ENCODE assay signal across 15 cellular contexts in genomic region chr19:47467914-47468313, GRCh38. TPM values are rescaled to one million over a fixed set of nuclear protein-coding genes. Genes with fewer than 3 reads are reported as not detected.
A peak's percentile ranks its signal among the peaks of the same experiment; 100 is the strongest.
DNase-seq lines count a peak whose midpoint lies in the region; ATAC-seq, FAIRE-seq and TF ChIP-seq lines count a peak whose summit lies in the region.
"Had no signal": no experiment of that assay in that cellular context is flagged by ENCODE, and none has a peak within 500 bp of the region (broad histone marks: within the 10 kb centered on the region; RNA-seq: fewer than 3 reads in every experiment).

No MANE protein-coding gene starts in this region.

- H2BK5ac ChIP-seq in H9 (ENCODE audit: insufficient read length, low read length): no peak overlapping the region
- H2BK5ac ChIP-seq in H1 (ENCODE audit: low read depth, low read length): no peak overlapping the region

- no peaks in the 10 kb centered on the region for H4K20me1 ChIP-seq in H9 (ENCODE audit: control insufficient read depth, insufficient read depth, insufficient read length)
- H4K20me1 ChIP-seq in H1 (replicated peaks in 1 of 2; ENCODE audit: control insufficient read depth in 1 of 2, insufficient read depth in 2 of 2, low read length in 2 of 2): no peaks in the 10 kb centered on the region
- peaks cover 27% of the 10 kb centered on the region for H4K20me1 ChIP-seq in neural progenitor cell (ENCODE audit: low read depth)

- TF ChIP-seq EP300 in H1 (IDR thresholded peaks at IDR 0.05; ENCODE audit: borderline replicate concordance in 1 of 2, low read depth in 2 of 2, low read length in 2 of 2): no peak

- no peak overlapping the region for H3K4me3 ChIP-seq in H1 (ENCODE audit: extremely low read depth in 1 of 4, insufficient read depth in 2 of 4, low read depth in 3 of 4, low read length in 4 of 4)
- no peak overlapping the region for H3K4me3 ChIP-seq in neural progenitor cell
- no peak overlapping the region for H3K4me3 ChIP-seq in aorta (ENCODE audit: low read length in 2 of 2)
- H3K4me3 ChIP-seq: HAP-1, K562 had no signal

- no peak overlapping the region for H3T11ph ChIP-seq in H9 (ENCODE audit: low read length)

- H2BK120ac ChIP-seq in H9 (ENCODE audit: low read depth, low read length, poor library complexity, severe bottlenecking) (no peak overlapping the region), H1 (replicated peaks; ENCODE audit: low read depth, low read length) (no peak overlapping the region)

- H3K56ac ChIP-seq in H9 (ENCODE audit: insufficient read length, low read depth, low read length): no peak overlapping the region
- no peak overlapping the region for H3K56ac ChIP-seq in H1 (replicated peaks; ENCODE audit: insufficient read length, low read depth, low read length)

- DNase-seq in H9 (no peak), H1 (ENCODE audit: low read depth in 1 of 2, low spot score in 2 of 2) (no peak), neural progenitor cell (ENCODE audit: low spot score) (peak; percentile 45), WTC11 (ENCODE audit: low spot score) (no peak), aorta (no peak)
- DNase-seq in stimulated activated effector memory CD8-positive, alpha-beta T cell treated with anti-CD3 and anti-CD28 coated beads, Interleukin-12 subunit alpha, Interleukin-12 subunit beta, amount 100 ng/mL, for 72 hours (ENCODE audit: low spot score in 2 of 2): no peak
- no peak for DNase-seq in activated CD4-positive, alpha-beta T cell treated with anti-CD3 and anti-CD28 coated beads, Interleukin-2, amount 10 ng/mL, durations not matched to agents 24 days and 14 days
- DNase-seq: CD8-positive, alpha-beta memory T cell had no signal

- H3K9ac ChIP-seq in H9 (ENCODE audit: extremely low read depth, insufficient read length, low read length) (no peak overlapping the region), H1 (replicated peaks in 1 of 4; ENCODE audit: extremely low read depth in 1 of 4, low read depth in 3 of 4, low read length in 3 of 4) (no peak overlapping the region), neural progenitor cell (no peak overlapping the region)

- H3K27ac ChIP-seq in H9 (ENCODE audit: insufficient read length, low read depth, low read length) (no peak overlapping the region), H1 (ENCODE audit: low read depth, low read length) (no peak overlapping the region), neural progenitor cell (no peak overlapping the region), aorta (ENCODE audit: low read depth in 1 of 2, low read length in 2 of 2) (no peak overlapping the region)
- H3K27ac ChIP-seq: HL-60 had no signal

- CTCF ChIA-PET in H1 (lab: Charles Lee; ENCODE audit: partially characterized antibody): interaction anchor here (1.7 to 4.1 kb wide), 6 partner anchors 12 to 33 kb away, joined by 4 to 16 read pairs (median 6); no protein-coding TSS in a partner anchor
- CTCF ChIA-PET in WTC11 (lab: Charles Lee): interaction anchor here (0.6 to 2.5 kb wide), 7 partner anchors 31 to 298 kb away, joined by 3 to 20 read pairs (median 6); partner anchors contain the start of genes EHD2 and NAPA

- TF ChIP-seq CTCF in H9 (conservative IDR thresholded peaks at IDR 0.05) (no peak), H1 (IDR thresholded peaks at IDR 0.05; ENCODE audit: control extremely low read depth in 1 of 3, insufficient read depth in 1 of 3, low read depth in 1 of 3, low read length in 3 of 3) (peak in 2 of 3 experiments; percentile 2 to 21; a peak in 1 of 4 replicates), neural progenitor cell (IDR thresholded peaks at IDR 0.05) (no peak), WTC11 (IDR thresholded peaks at IDR 0.05) (no peak)

- ATAC-seq in stimulated activated effector memory CD8-positive, alpha-beta T cell treated with anti-CD3 and anti-CD28 coated beads, Interleukin-12 subunit alpha, Interleukin-12 subunit beta, amount 100 ng/mL, for 72 hours: no peak
- ATAC-seq in WTC11: no peak
- no peak for ATAC-seq in aorta (ENCODE audit: low FRiP score)
- ATAC-seq in HG03135 (IDR thresholded peaks at IDR 0.05; ENCODE audit: unreplicated experiment): no peak

- WGBS in H9 (ENCODE audit: extremely low coverage, insufficient read length, low lambda C conversion rate): no CpG with 5 or more reads among the region's 9 CpGs
- WGBS in H1 (ENCODE audit: extremely low coverage in 1 of 2, insufficient coverage in 1 of 2, insufficient read length in 1 of 2, insufficient replicate concordance in 2 of 2, low coverage in 1 of 2, low lambda C conversion rate in 2 of 2, missing lambda C conversion rate in 1 of 2), 2 experiments: 81% methylated on average over 8 of the region's 9 CpGs; no CpG with 5 or more reads in 1 of the 2 experiments
- 42 to 43% methylated on average over 9 of the region's 9 CpGs for WGBS in aorta, 2 donors

- no peak overlapping the region for H2BK15ac ChIP-seq in H9 (ENCODE audit: low read depth, low read length)
- peak overlapping the region; percentile 98; the same call in 1 of the 2 replicates for H2BK15ac ChIP-seq in H1 (ENCODE audit: low read length)

- TF ChIP-seq POLR2A in H1 (IDR thresholded peaks at IDR 0.05; ENCODE audit: control extremely low read depth in 1 of 2, low read depth in 2 of 2, low read length in 2 of 2): no peak

- H4K8ac ChIP-seq in H9 (replicated peaks; ENCODE audit: insufficient read length, low read depth, low read length): no peak overlapping the region
- H4K8ac ChIP-seq in H1 (ENCODE audit: extremely low read depth, insufficient read depth, low read length): no peak overlapping the region

- H2BK20ac ChIP-seq in H9 (ENCODE audit: low read depth, low read length, poor library complexity, severe bottlenecking) (no peak overlapping the region), H1 (ENCODE audit: low read length) (no peak overlapping the region)

- H4K5ac ChIP-seq in H9 (ENCODE audit: insufficient read length, low read depth, low read length) (no peak overlapping the region), H1 (ENCODE audit: insufficient read length, low read depth, low read length) (no peak overlapping the region)

- H3K27ac Mint-ChIP-seq in H9: peak overlapping the region in 2 of 3 experiments; percentile 58 to 88; a peak in 4 of 7 replicates
- no peak overlapping the region for H3K27ac Mint-ChIP-seq in neural progenitor cell
- H3K27ac Mint-ChIP-seq in stimulated activated effector memory CD8-positive, alpha-beta T cell treated with anti-CD3 and anti-CD28 coated beads, Interleukin-12 subunit alpha, Interleukin-12 subunit beta, amount 100 ng/mL, for 72 hours: peak overlapping the region; percentile 41
- H3K27ac Mint-ChIP-seq in WTC11: no peak overlapping the region
- no peak overlapping the region for H3K27ac Mint-ChIP-seq in activated CD4-positive, alpha-beta T cell treated with anti-CD3 and anti-CD28 coated beads, Interleukin-2, amount 10 ng/mL, durations not matched to agents 24 days and 14 days
- H3K27ac Mint-ChIP-seq: CD14-positive monocyte; CD8-positive, alpha-beta memory T cell had no signal

- no peaks in the 10 kb centered on the region; the same call in 1 of the 2 replicates for H3K79me2 ChIP-seq in H9 (ENCODE audit: insufficient read depth, low read length)
- H3K79me2 ChIP-seq in H1 (ENCODE audit: control insufficient read depth in 1 of 2, insufficient read depth in 2 of 2, low read length in 2 of 2): no peaks in the 10 kb centered on the region
- H3K79me2 ChIP-seq in neural progenitor cell (ENCODE audit: low read depth): no peaks in the 10 kb centered on the region

- no peak for FAIRE-seq in H1 (lab: Jason Lieb, UNC)
- FAIRE-seq: A204.1 had no signal

- H3K9me3 ChIP-seq in H9 (ENCODE audit: control insufficient read depth, low read depth, low read length) (no peaks in the 10 kb centered on the region), H1 (ENCODE audit: insufficient read depth in 2 of 2, low read depth in 1 of 2, low read length in 1 of 2) (no peaks in the 10 kb centered on the region), neural progenitor cell (ENCODE audit: low read depth) (no peaks in the 10 kb centered on the region), aorta (ENCODE audit: control insufficient read depth, low read length) (no peaks in the 10 kb centered on the region)
- H3K9me3 ChIP-seq: Caco-2, HAP-1 had no signal

- H2AK5ac ChIP-seq in H9 (ENCODE audit: insufficient read length, low read length) (no peak overlapping the region), H1 (ENCODE audit: low read depth, low read length) (no peak overlapping the region)

- H3K36me3 Mint-ChIP-seq in H9 (ENCODE audit: insufficient read depth in 1 of 3, low read depth in 3 of 3): peaks cover 0 to 1% (median 0%) of the 10 kb centered on the region in 3 experiments; a peak in 2 of 7 replicates
- H3K36me3 Mint-ChIP-seq in neural progenitor cell: no peaks in the 10 kb centered on the region
- no peaks in the 10 kb centered on the region for H3K36me3 Mint-ChIP-seq in stimulated activated effector memory CD8-positive, alpha-beta T cell treated with anti-CD3 and anti-CD28 coated beads, Interleukin-12 subunit alpha, Interleukin-12 subunit beta, amount 100 ng/mL, for 72 hours
- no peaks in the 10 kb centered on the region for H3K36me3 Mint-ChIP-seq in WTC11
- H3K36me3 Mint-ChIP-seq in activated CD4-positive, alpha-beta T cell treated with anti-CD3 and anti-CD28 coated beads, Interleukin-2, amount 10 ng/mL, durations not matched to agents 24 days and 14 days (ENCODE audit: low read depth): no peaks in the 10 kb centered on the region
- H3K36me3 Mint-ChIP-seq: CD8-positive, alpha-beta memory T cell had no signal

- H3K18ac ChIP-seq in H9 (ENCODE audit: insufficient read length, low read depth, low read length) (no peak overlapping the region), H1 (ENCODE audit: extremely low read depth, low read length) (peak overlapping the region; percentile 32; the same call in 1 of the 2 replicates)

- peaks cover 27 to 48% of the 10 kb centered on the region in 2 experiments for H3K4me1 Mint-ChIP-seq in H9
- H3K4me1 Mint-ChIP-seq in neural progenitor cell: peaks cover 32% of the 10 kb centered on the region
- peaks cover 16% of the 10 kb centered on the region for H3K4me1 Mint-ChIP-seq in stimulated activated effector memory CD8-positive, alpha-beta T cell treated with anti-CD3 and anti-CD28 coated beads, Interleukin-12 subunit alpha, Interleukin-12 subunit beta, amount 100 ng/mL, for 72 hours
- peaks cover 44% of the 10 kb centered on the region for H3K4me1 Mint-ChIP-seq in WTC11
- H3K4me1 Mint-ChIP-seq in activated CD4-positive, alpha-beta T cell treated with anti-CD3 and anti-CD28 coated beads, Interleukin-2, amount 10 ng/mL, durations not matched to agents 24 days and 14 days: peaks cover 12% of the 10 kb centered on the region

- H3K27me3 Mint-ChIP-seq in H9 (ENCODE audit: low read depth) (peaks cover 25% of the 10 kb centered on the region), neural progenitor cell (ENCODE audit: insufficient read depth, low read depth) (peaks cover 27% of the 10 kb centered on the region), WTC11 (ENCODE audit: low read depth) (peaks cover 16% of the 10 kb centered on the region)
- peaks cover 49% of the 10 kb centered on the region for H3K27me3 Mint-ChIP-seq in activated CD4-positive, alpha-beta T cell treated with anti-CD3 and anti-CD28 coated beads, Interleukin-2, amount 10 ng/mL, durations not matched to agents 24 days and 14 days

- H3F3A ChIP-seq in neural progenitor cell (ENCODE audit: low read depth): peaks cover 17% of the 10 kb centered on the region

- H3K23ac ChIP-seq in H9 (ENCODE audit: insufficient read length, low read depth, low read length): no peak overlapping the region
- no peak overlapping the region for H3K23ac ChIP-seq in H1 (ENCODE audit: insufficient read length)

- POLR2A ChIA-PET in H1 (lab: Charles Lee; ENCODE audit: partially characterized antibody): interaction anchor here (1.4 to 5.2 kb wide), 3 partner anchors 20 to 40 kb away, joined by 5 to 29 read pairs (median 9); no protein-coding TSS in a partner anchor
- POLR2A ChIA-PET in WTC11 (lab: Charles Lee): interaction anchor here (1.0 kb wide), 1 partner anchor 16 kb away, joined by 3 read pairs; the partner anchor contains the start of gene KPTN

- intact Hi-C loops in aorta (cut with DNase I): no loop called here
- intact Hi-C loops in activated CD4-positive, alpha-beta T cell treated with anti-CD3 and anti-CD28 coated beads, Interleukin-2, amount 10 ng/mL, durations not matched to agents 24 days and 14 days (cut with micrococcal nuclease): no loop called here

- H3K23me2 ChIP-seq in H9 (ENCODE audit: insufficient read length, low read depth, low read length, poor library complexity, severe bottlenecking): peaks cover 13% of the 10 kb centered on the region
- peaks cover 7% of the 10 kb centered on the region; the same call in 1 of the 2 replicates for H3K23me2 ChIP-seq in H1 (ENCODE audit: low read depth, low read length)

- H3K27me3 ChIP-seq in H9 (ENCODE audit: insufficient read depth, low read length) (no peaks in the 10 kb centered on the region), H1 (replicated peaks in 1 of 4; ENCODE audit: control insufficient read depth in 3 of 4, extremely low read depth in 1 of 4, insufficient read depth in 3 of 4, low read length in 3 of 4) (peaks cover 0 to 5% (median 3%) of the 10 kb centered on the region in 4 experiments; a peak in 3 of 7 replicates), neural progenitor cell (peaks cover 13% of the 10 kb centered on the region), aorta (ENCODE audit: control insufficient read depth in 1 of 2, insufficient read depth in 2 of 2, low read length in 1 of 2) (no peaks in the 10 kb centered on the region)

- H3K79me1 ChIP-seq in H9 (ENCODE audit: insufficient read depth, low read depth, low read length, poor library complexity, severe bottlenecking) (no peaks in the 10 kb centered on the region), H1 (ENCODE audit: low read depth, low read length) (no peaks in the 10 kb centered on the region)

- H3K4me2 ChIP-seq in H9 (ENCODE audit: insufficient read depth, insufficient read length, low read length) (no peak overlapping the region), H1 (ENCODE audit: insufficient read depth in 1 of 2, low read depth in 2 of 2, low read length in 2 of 2) (peak overlapping the region in 1 of 2 experiments; percentile 83; a peak in 2 of 4 replicates), neural progenitor cell (peak overlapping the region; percentile 90)

- H3K4me1 ChIP-seq in H9 (ENCODE audit: insufficient read depth, low read length): peaks cover 7% of the 10 kb centered on the region; the same call in 1 of the 2 replicates
- peaks cover 4 to 33% (median 18%) of the 10 kb centered on the region in 4 experiments for H3K4me1 ChIP-seq in H1 (replicated peaks in 1 of 4; ENCODE audit: control insufficient read depth in 3 of 4, insufficient read depth in 4 of 4, low read length in 3 of 4)
- H3K4me1 ChIP-seq in neural progenitor cell: peaks cover 28% of the 10 kb centered on the region
- H3K4me1 ChIP-seq in aorta (ENCODE audit: control insufficient read depth in 1 of 2, insufficient read depth in 2 of 2, low read length in 2 of 2): no peaks in the 10 kb centered on the region
- H3K4me1 ChIP-seq: HAP-1 had no signal

- no peak overlapping the region for H3K14ac ChIP-seq in H9 (ENCODE audit: insufficient read depth, low read length)
- no peak overlapping the region for H3K14ac ChIP-seq in H1 (ENCODE audit: insufficient read length)

- H3K4me3 Mint-ChIP-seq in H9 (peak overlapping the region in 1 of 2 experiments; percentile 63; a peak in 2 of 5 replicates), neural progenitor cell (no peak overlapping the region), WTC11 (no peak overlapping the region)
- H3K4me3 Mint-ChIP-seq in stimulated activated effector memory CD8-positive, alpha-beta T cell treated with anti-CD3 and anti-CD28 coated beads, Interleukin-12 subunit alpha, Interleukin-12 subunit beta, amount 100 ng/mL, for 72 hours: no peak overlapping the region
- no peak overlapping the region for H3K4me3 Mint-ChIP-seq in activated CD4-positive, alpha-beta T cell treated with anti-CD3 and anti-CD28 coated beads, Interleukin-2, amount 10 ng/mL, durations not matched to agents 24 days and 14 days

- H4K91ac ChIP-seq in H9 (ENCODE audit: insufficient read length, low read depth, low read length): no peak overlapping the region
- H4K91ac ChIP-seq in H1 (replicated peaks; ENCODE audit: insufficient read length, low read length): no peak overlapping the region

- no peak overlapping the region for H2BK12ac ChIP-seq in H9 (ENCODE audit: insufficient read length, low read depth, low read length)
- no peak overlapping the region for H2BK12ac ChIP-seq in H1 (ENCODE audit: low read depth, low read length)

- H3K36me3 ChIP-seq in H1 (ENCODE audit: control insufficient read depth in 2 of 4, insufficient read depth in 4 of 4, low read length in 3 of 4) (no peaks in the 10 kb centered on the region), neural progenitor cell (no peaks in the 10 kb centered on the region), aorta (ENCODE audit: control insufficient read depth in 1 of 2, insufficient read depth in 2 of 2, low read length in 1 of 2) (no peaks in the 10 kb centered on the region)
- H3K36me3 ChIP-seq: HAP-1 had no signal

- no peaks in the 10 kb centered on the region; a peak in 1 of 5 replicates for H3K9me3 Mint-ChIP-seq in H9
- H3K9me3 Mint-ChIP-seq in neural progenitor cell: no peaks in the 10 kb centered on the region
- H3K9me3 Mint-ChIP-seq in stimulated activated effector memory CD8-positive, alpha-beta T cell treated with anti-CD3 and anti-CD28 coated beads, Interleukin-12 subunit alpha, Interleukin-12 subunit beta, amount 100 ng/mL, for 72 hours: no peaks in the 10 kb centered on the region
- no peaks in the 10 kb centered on the region for H3K9me3 Mint-ChIP-seq in WTC11
- no peaks in the 10 kb centered on the region for H3K9me3 Mint-ChIP-seq in activated CD4-positive, alpha-beta T cell treated with anti-CD3 and anti-CD28 coated beads, Interleukin-2, amount 10 ng/mL, durations not matched to agents 24 days and 14 days
- H3K9me3 Mint-ChIP-seq: CD8-positive, alpha-beta memory T cell had no signal

- H3K4ac ChIP-seq in H9 (ENCODE audit: low read depth, low read length) (no peak overlapping the region), H1 (replicated peaks; ENCODE audit: insufficient read length, low read depth, low read length) (no peak overlapping the region)

- H2AFZ ChIP-seq in H9 (ENCODE audit: low read length): no peak overlapping the region
- no peak overlapping the region for H2AFZ ChIP-seq in H1 (ENCODE audit: low read length)
- no peak overlapping the region for H2AFZ ChIP-seq in neural progenitor cell (replicated peaks)

- TF ChIP-seq RAD21 in H1 (IDR thresholded peaks at IDR 0.05 in 1 of 2, conservative IDR thresholded peaks at IDR 0.05 in 1 of 2; ENCODE audit: low read depth in 2 of 2, low read length in 2 of 2): 0 out of 4 replicates have a peak, but pooled peaks of 1 of the 2 experiments have one; percentile 10

RNA-seq across cellular contexts. Expression of gene SLC8A2, which starts 3.8 kb away (rescaled TPM):
- total RNA-seq in H9 (2021) (10.7 and 11.3 TPM in 2 replicates), neural progenitor cell (ENCODE audit: low replicate concordance) (14.5 and 17.6 TPM in 2 replicates), WTC11 (2021) (6.5 to 8.5 TPM (median 6.8 TPM) in 3 replicates), aorta (under 1 TPM; 0.23 to 0.72 TPM)
- total RNA-seq in H1 (2021; fragmentation: NEBNext Ultra II Directional; extraction: Animal tissue kit (Norgen Biotek cat#: 25700)): 7.3 and 8.3 TPM in 2 replicates
- polyA plus RNA-seq in H1 (2011; rRNA removed) (12.4 and 15.7 TPM in 2 replicates), aorta (not detected)
- polyA plus RNA-seq in H1 (2011; cell fraction: cytosol; rRNA removed): 9.3 TPM
- 16.6 TPM for polyA plus RNA-seq in H1 (2011; cell fraction: nucleus; rRNA removed)
- 7.1 to 14.9 TPM (median 11.4 TPM) in 4 replicates for polyA plus RNA-seq in H1 (2012, experiment 1 of 2)
- 6.9 TPM for polyA plus RNA-seq in H1 (2012, experiment 2 of 2)
- 6.6 TPM for polyA plus RNA-seq in H1 (2013, experiment 1 of 2)
- polyA plus RNA-seq in H1 (2013, experiment 2 of 2): 6.1 TPM
- 27.9 and 30.5 TPM in 2 replicates for polyA minus RNA-seq in H1 (2011; rRNA and poly(A)+ RNA removed)
- polyA minus RNA-seq in H1 (2011; cell fraction: cytosol; rRNA and poly(A)+ RNA removed): 12.6 TPM
- 9.7 TPM for polyA minus RNA-seq in H1 (2011; cell fraction: nucleus; rRNA and poly(A)+ RNA removed)
- 0.05 TPM in 1 of 2 replicates, not detected in the other for total RNA-seq in activated CD4-positive, alpha-beta T cell treated with anti-CD3 and anti-CD28 coated beads, Interleukin-2, amount 10 ng/mL, durations not matched to agents 24 days and 14 days
- total RNA-seq: CD8-positive, alpha-beta memory T cell had no signal
- polyA plus RNA-seq: CD14-positive monocyte; CD8-positive, alpha-beta memory T cell had no signal

RNA-seq across cellular contexts. Expression of gene KPTN, which starts 16.1 kb away (rescaled TPM):
- total RNA-seq in H9 (2021): 33.6 and 35.4 TPM in 2 replicates
- total RNA-seq in H1 (2021; fragmentation: NEBNext Ultra II Directional; extraction: Animal tissue kit (Norgen Biotek cat#: 25700)): 23.6 and 28.0 TPM in 2 replicates
- 31.3 and 45.2 TPM in 2 replicates for polyA plus RNA-seq in H1 (2011; rRNA removed)
- 29.4 TPM for polyA plus RNA-seq in H1 (2011; cell fraction: cytosol; rRNA removed)
- polyA plus RNA-seq in H1 (2011; cell fraction: nucleus; rRNA removed): 57.8 TPM
- polyA plus RNA-seq in H1 (2012, experiment 1 of 2): 22.6 to 33.3 TPM (median 31.1 TPM) in 4 replicates
- polyA plus RNA-seq in H1 (2012, experiment 2 of 2): 27.0 TPM
- polyA plus RNA-seq in H1 (2013, experiment 1 of 2): 24.6 TPM
- polyA plus RNA-seq in H1 (2013, experiment 2 of 2): 23.7 TPM
- 14.6 and 16.5 TPM in 2 replicates for polyA minus RNA-seq in H1 (2011; rRNA and poly(A)+ RNA removed)
- polyA minus RNA-seq in H1 (2011; cell fraction: cytosol; rRNA and poly(A)+ RNA removed): 6.9 TPM
- polyA minus RNA-seq in H1 (2011; cell fraction: nucleus; rRNA and poly(A)+ RNA removed): 9.3 TPM
- total RNA-seq in neural progenitor cell (ENCODE audit: low replicate concordance): 17.8 and 18.1 TPM in 2 replicates
- 24.5 to 30.2 TPM (median 29.5 TPM) in 3 replicates for total RNA-seq in WTC11 (2021)
- total RNA-seq in aorta: 1 to 10 TPM; 3.0 to 4.3 TPM
- 10 to 100 TPM; 12.3 to 24.8 TPM for polyA plus RNA-seq in aorta
- 10.1 and 12.2 TPM in 2 replicates for total RNA-seq in activated CD4-positive, alpha-beta T cell treated with anti-CD3 and anti-CD28 coated beads, Interleukin-2, amount 10 ng/mL, durations not matched to agents 24 days and 14 days

RNA-seq across cellular contexts. Expression of gene NAPA, which starts 46.9 kb away (rescaled TPM):
- 62.3 and 62.8 TPM in 2 replicates for total RNA-seq in H9 (2021)
- 58.3 and 58.5 TPM in 2 replicates for total RNA-seq in H1 (2021; fragmentation: NEBNext Ultra II Directional; extraction: Animal tissue kit (Norgen Biotek cat#: 25700))
- 78.2 and 101 TPM in 2 replicates for polyA plus RNA-seq in H1 (2011; rRNA removed)
- polyA plus RNA-seq in H1 (2011; cell fraction: cytosol; rRNA removed): 70.6 TPM
- 77.1 TPM for polyA plus RNA-seq in H1 (2011; cell fraction: nucleus; rRNA removed)
- 53.3 to 67.3 TPM (median 65.3 TPM) in 4 replicates for polyA plus RNA-seq in H1 (2012, experiment 1 of 2)
- polyA plus RNA-seq in H1 (2012, experiment 2 of 2): 95.9 TPM
- 52.3 TPM for polyA plus RNA-seq in H1 (2013, experiment 1 of 2)
- polyA plus RNA-seq in H1 (2013, experiment 2 of 2): 52.2 TPM
- 106 and 112 TPM in 2 replicates for polyA minus RNA-seq in H1 (2011; rRNA and poly(A)+ RNA removed)
- polyA minus RNA-seq in H1 (2011; cell fraction: cytosol; rRNA and poly(A)+ RNA removed): 84.4 TPM
- polyA minus RNA-seq in H1 (2011; cell fraction: nucleus; rRNA and poly(A)+ RNA removed): 38.2 TPM
- total RNA-seq in neural progenitor cell (ENCODE audit: low replicate concordance): 30.2 and 44.9 TPM in 2 replicates
- 58.4 to 66.8 TPM (median 61.3 TPM) in 3 replicates for total RNA-seq in WTC11 (2021)
- total RNA-seq in aorta: 10 to 100 TPM; 63.5 to 79.8 TPM
- 10 to 100 TPM; 61.7 to 94.0 TPM for polyA plus RNA-seq in aorta
- total RNA-seq in activated CD4-positive, alpha-beta T cell treated with anti-CD3 and anti-CD28 coated beads, Interleukin-2, amount 10 ng/mL, durations not matched to agents 24 days and 14 days: 61.9 and 66.5 TPM in 2 replicates

RNA-seq across cellular contexts. Expression of gene MEIS3, which starts 48.6 kb away (rescaled TPM):
- 43.8 and 44.0 TPM in 2 replicates for total RNA-seq in H9 (2021)
- total RNA-seq in H1 (2021; fragmentation: NEBNext Ultra II Directional; extraction: Animal tissue kit (Norgen Biotek cat#: 25700)): 27.4 and 28.2 TPM in 2 replicates
- 24.5 and 34.0 TPM in 2 replicates for polyA plus RNA-seq in H1 (2011; rRNA removed)
- polyA plus RNA-seq in H1 (2011; cell fraction: cytosol; rRNA removed): 25.2 TPM
- polyA plus RNA-seq in H1 (2011; cell fraction: nucleus; rRNA removed): 40.6 TPM
- 21.5 to 39.7 TPM (median 35.7 TPM) in 4 replicates for polyA plus RNA-seq in H1 (2012, experiment 1 of 2)
- polyA plus RNA-seq in H1 (2012, experiment 2 of 2): 30.6 TPM
- polyA plus RNA-seq in H1 (2013, experiment 1 of 2): 36.7 TPM
- 36.5 TPM for polyA plus RNA-seq in H1 (2013, experiment 2 of 2)
- polyA minus RNA-seq in H1 (2011; rRNA and poly(A)+ RNA removed): 11.1 TPM in 2 replicates
- 12.3 TPM for polyA minus RNA-seq in H1 (2011; cell fraction: cytosol; rRNA and poly(A)+ RNA removed)
- 11.0 TPM for polyA minus RNA-seq in H1 (2011; cell fraction: nucleus; rRNA and poly(A)+ RNA removed)
- total RNA-seq in neural progenitor cell (ENCODE audit: low replicate concordance): 32.2 and 70.5 TPM in 2 replicates
- 38.5 to 51.1 TPM (median 48.4 TPM) in 3 replicates for total RNA-seq in WTC11 (2021)
- total RNA-seq in aorta: 10 to 100 TPM in 1 of 2 donors, 1 to 10 TPM in 1; 7.7 to 19.6 TPM
- 1 to 10 TPM in 1 of 2 donors, under 1 TPM in 1; 0.75 to 3.9 TPM for polyA plus RNA-seq in aorta
- total RNA-seq in activated CD4-positive, alpha-beta T cell treated with anti-CD3 and anti-CD28 coated beads, Interleukin-2, amount 10 ng/mL, durations not matched to agents 24 days and 14 days: not detected in 2 replicates
- total RNA-seq: CD8-positive, alpha-beta memory T cell had no signal
- polyA plus RNA-seq: CD14-positive monocyte; CD8-positive, alpha-beta memory T cell had no signal

Comparison
In these comparisons a context has a peak if more than half of its experiments do, and no peak if none do; other contexts are left out.
1. H3K27ac Mint-ChIP-seq: peak in H9 (2 of 3) and stimulated activated effector memory CD8-positive, alpha-beta T cell treated with anti-CD3 and anti-CD28 coated beads, Interleukin-12 subunit alpha, Interleukin-12 subunit beta, amount 100 ng/mL, for 72 hours (single experiment); none in neural progenitor cell (single experiment), WTC11 (single experiment) and activated CD4-positive, alpha-beta T cell treated with anti-CD3 and anti-CD28 coated beads, Interleukin-2, amount 10 ng/mL, durations not matched to agents 24 days and 14 days (single experiment).
2. CTCF ChIP-seq: peak in H1 (2 of 3); none in H9 (single experiment), neural progenitor cell (single experiment) and WTC11 (single experiment).